ENCODE assay signal across 27 cellular contexts in genomic region chr20:59051666-59052065, GRCh38. TPM values are rescaled to one million over a fixed set of nuclear protein-coding genes. Genes with fewer than 3 reads are reported as not detected.
"Had no signal": no experiment of that assay in that cellular context is flagged by ENCODE, and none has a peak within 500 bp of the region (broad histone marks: within the 10 kb centered on the region; RNA-seq: fewer than 3 reads in every experiment).

No MANE protein-coding gene starts in this region.

- H3K9ac ChIP-seq: parathyroid adenoma had no signal

- H2AFZ ChIP-seq: parathyroid adenoma had no signal

- DNase-seq: activated CD4-positive, alpha-beta memory T cell treated with anti-CD3 and anti-CD28 coated beads, Interleukin-2, amount 10 ng/mL, durations not matched to agents 7 days and 5 days; activated CD4-positive, alpha-beta T cell treated with anti-CD3 and anti-CD28 coated beads, Interleukin-2, amount 10 ng/mL, durations not matched to agents 7 days and 5 days; activated gamma-delta T cell treated with Interleukin-2 at 50 U/mL for 16 hours; activated naive CD4-positive, alpha-beta T cell treated with anti-CD3 and anti-CD28 coated beads, Interleukin-2, amount 50 U/mL, for 16 hours; activated T-cell treated with anti-CD3 and anti-CD28 coated beads, Interleukin-2, amount 50 U/mL, for 4 hours; amygdala; caudate nucleus; endodermal cell; foreskin fibroblast; heart right ventricle; midbrain; naive thymus-derived CD4-positive, alpha-beta T cell; occipital lobe; stimulated activated CD4-positive, alpha-beta T cell treated with anti-CD3 and anti-CD28 coated beads, Interleukin-15, amount 100 ng/mL, for 24 hours; stimulated activated CD4-positive, alpha-beta T cell treated with anti-CD3 and anti-CD28 coated beads, Interleukin-2, amount 100 ng/mL, for 24 hours; stimulated activated naive CD4-positive, alpha-beta T cell had no signal

- H3K9me3 Mint-ChIP-seq: activated CD4-positive, alpha-beta memory T cell treated with anti-CD3 and anti-CD28 coated beads, Interleukin-2, amount 10 ng/mL, durations not matched to agents 7 days and 5 days; activated CD4-positive, alpha-beta T cell treated with anti-CD3 and anti-CD28 coated beads, Interleukin-2, amount 10 ng/mL, durations not matched to agents 7 days and 5 days; activated T-cell treated with anti-CD3 and anti-CD28 coated beads, Interleukin-2, amount 50 U/mL, for 4 hours; activated T-helper 17 cell treated with anti-CD3 and anti-CD28 coated beads, Interleukin-2, amount 50 U/mL, for 72 hours; endodermal cell; memory B cell; neural crest cell had no signal

- H3K9me3 ChIP-seq: tibial nerve had no signal

- H3K4me1 ChIP-seq: parathyroid adenoma, right atrium auricular region had no signal

- H3K79me2 ChIP-seq: parathyroid adenoma had no signal

- H3K36me3 ChIP-seq: heart right ventricle, right atrium auricular region, tibial nerve had no signal

- H3K4me3 Mint-ChIP-seq: activated CD4-positive, alpha-beta memory T cell treated with anti-CD3 and anti-CD28 coated beads, Interleukin-2, amount 10 ng/mL, durations not matched to agents 7 days and 5 days; activated CD4-positive, alpha-beta T cell treated with anti-CD3 and anti-CD28 coated beads, Interleukin-2, amount 10 ng/mL, durations not matched to agents 7 days and 5 days; activated T-cell treated with anti-CD3 and anti-CD28 coated beads, Interleukin-2, amount 50 U/mL, for 4 hours; activated T-helper 17 cell treated with anti-CD3 and anti-CD28 coated beads, Interleukin-2, amount 50 U/mL, for 72 hours; endodermal cell; memory B cell; naive thymus-derived CD4-positive, alpha-beta T cell; neural crest cell had no signal

- H3K27me3 ChIP-seq: right atrium auricular region, tibial nerve had no signal

- H3K4me1 Mint-ChIP-seq: endodermal cell, neural crest cell had no signal

- H3K36me3 Mint-ChIP-seq: memory B cell; naive thymus-derived CD4-positive, alpha-beta T cell had no signal

- H3K27ac Mint-ChIP-seq: activated CD4-positive, alpha-beta memory T cell treated with anti-CD3 and anti-CD28 coated beads, Interleukin-2, amount 10 ng/mL, durations not matched to agents 7 days and 5 days; activated CD4-positive, alpha-beta T cell treated with anti-CD3 and anti-CD28 coated beads, Interleukin-2, amount 10 ng/mL, durations not matched to agents 7 days and 5 days; activated T-helper 17 cell treated with anti-CD3 and anti-CD28 coated beads, Interleukin-2, amount 50 U/mL, for 72 hours; endodermal cell; memory B cell; naive thymus-derived CD4-positive, alpha-beta T cell had no signal

- H3K4me3 ChIP-seq: heart right ventricle, right atrium auricular region, tibial nerve had no signal

- ATAC-seq: activated CD4-positive, CD25-positive, alpha-beta regulatory T cell treated with anti-CD3 and anti-CD28 coated beads, Interleukin-2, amount 50 U/mL, for 24 hours; activated T-cell treated with anti-CD3 and anti-CD28 coated beads, Interleukin-2, amount 50 U/mL, for 4 hours; activated T-helper 17 cell treated with anti-CD3 and anti-CD28 coated beads, Interleukin-2, amount 50 U/mL, for 72 hours; esophagus mucosa; heart right ventricle; naive thymus-derived CD4-positive, alpha-beta T cell had no signal

- H3K27ac ChIP-seq: heart right ventricle, parathyroid adenoma, right atrium auricular region, tibial nerve, VCaP had no signal

RNA-seq across cellular contexts. Expression of gene TUBB1, which starts 32.4 kb away (rescaled TPM):
- total RNA-seq: activated CD4-positive, alpha-beta memory T cell treated with anti-CD3 and anti-CD28 coated beads, Interleukin-2, amount 10 ng/mL, durations not matched to agents 7 days and 5 days; activated CD4-positive, alpha-beta T cell treated with anti-CD3 and anti-CD28 coated beads, Interleukin-2, amount 10 ng/mL, durations not matched to agents 7 days and 5 days; activated T-cell treated with anti-CD3 and anti-CD28 coated beads, Interleukin-2, amount 50 U/mL, for 4 hours; endodermal cell; esophagus mucosa; kidney epithelial cell; neural crest cell; pulmonary artery endothelial cell had no signal
